15 cellular contexts compared by ENCODE assay signal in the genomic region with DNA sequence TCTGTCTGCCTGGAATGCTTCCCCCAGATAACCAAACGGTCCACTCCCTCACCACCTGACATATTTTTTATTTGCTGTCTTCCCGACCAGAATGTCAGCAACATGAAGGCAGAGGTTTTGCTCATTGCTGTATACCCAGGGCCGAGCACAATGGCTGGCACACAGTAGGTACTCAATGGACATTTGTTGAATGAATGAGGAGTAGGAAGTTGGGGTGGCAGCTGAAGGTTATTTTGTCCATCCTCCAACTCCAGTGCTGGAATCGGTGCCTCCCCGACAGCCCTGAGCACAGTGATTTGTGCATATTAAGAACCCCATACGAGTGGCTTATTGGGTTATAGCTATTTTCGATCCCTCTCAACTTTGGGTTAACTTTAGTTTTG.
DNase-seq lines count a peak whose midpoint lies in the region; ATAC-seq and TF ChIP-seq lines count a peak whose summit lies in the region.
"Had no signal": no experiment of that assay in that cellular context is flagged by ENCODE, and none has a peak within 500 bp of the region (broad histone marks: within the 10 kb centered on the region; RNA-seq: fewer than 3 reads in every experiment).

No MANE protein-coding gene starts in this region.

- H3K27me3 ChIP-seq in DND-41 (ENCODE audit: insufficient read depth, low read length, poor library complexity) = peaks cover 43% of the 10 kb centered on the region
- peaks cover 52% of the 10 kb centered on the region for H3K27me3 ChIP-seq in RWPE2 (ENCODE audit: insufficient read depth, poor library complexity, severe bottlenecking)
- H3K27me3 ChIP-seq in iPS-18a (ENCODE audit: control insufficient read depth, insufficient read depth, low read length) = peaks cover 18% of the 10 kb centered on the region
- no peaks in the 10 kb centered on the region for H3K27me3 ChIP-seq in parathyroid adenoma (ENCODE audit: control insufficient read depth, insufficient read depth, low read length)

- no peak for DNase-seq in DND-41
- DNase-seq in RWPE2 (ENCODE audit: low spot score) = peak; percentile 52
- no peak for DNase-seq in GM13976 (ENCODE audit: low spot score)
- DNase-seq in NOMO-1 (lab: John Stamatoyannopoulos, UW; ENCODE audit: unreplicated experiment in 2 of 2) = no peak
- DNase-seq: activated CD4-positive, alpha-beta T cell treated with anti-CD3 and anti-CD28 coated beads, Interleukin-2, amount 10 ng/mL, durations not matched to agents 7 days and 5 days; AML-193; erythroblast; NCI-H1417 treated with DMSO at 0.1 percent for 48 hours; NCI-H748 treated with DMSO at 0.1 percent for 48 hours; SHP77 treated with DMSO at 0.1 percent for 48 hours; T-helper 1 cell had no signal

- H3K4me1 ChIP-seq in DND-41 (ENCODE audit: insufficient read depth, low read length) (peaks cover 20% of the 10 kb centered on the region), RWPE2 (ENCODE audit: insufficient read depth, poor library complexity, severe bottlenecking) (no peaks in the 10 kb centered on the region), iPS-18a (ENCODE audit: control insufficient read depth, low read depth, low read length) (peaks cover 16% of the 10 kb centered on the region), parathyroid adenoma (peaks cover 39% of the 10 kb centered on the region)

- no peak overlapping the region for H3K4me3 ChIP-seq in DND-41 (ENCODE audit: low read depth in 1 of 2, low read length in 2 of 2)
- no peak overlapping the region for H3K4me3 ChIP-seq in RWPE2 (ENCODE audit: severe bottlenecking)
- H3K4me3 ChIP-seq in iPS-18a (ENCODE audit: low read length) = peak overlapping the region; percentile 79
- H3K4me3 ChIP-seq in parathyroid adenoma (ENCODE audit: low read depth, low read length) = peak overlapping the region; percentile 68

- peak overlapping the region; percentile 99; the same call in 1 of the 2 replicates for H3K4me2 ChIP-seq in DND-41 (ENCODE audit: insufficient read depth, low read length)
- H3K4me2 ChIP-seq in parathyroid adenoma (ENCODE audit: low read length) = peak overlapping the region; percentile 90

- no peak for ATAC-seq in DND-41 (ENCODE audit: insufficient read depth, low read depth)
- no peak for ATAC-seq in RWPE2 (ENCODE audit: low read depth)
- no peak for ATAC-seq in GM19455 (IDR thresholded peaks at IDR 0.05; ENCODE audit: unreplicated experiment)

- in situ Hi-C loops in GM13976 (cut with MboI; ENCODE audit: low sequenced_read_pairs, unreplicated experiment) = loop anchor here (10.0 kb wide), 1 partner anchor 95 kb away; the partner anchor contains the start of gene PDRG1

- H3K36me3 ChIP-seq in DND-41 (ENCODE audit: insufficient read depth, low read length) (no peaks in the 10 kb centered on the region), RWPE2 (ENCODE audit: low read depth) (no peaks in the 10 kb centered on the region), iPS-18a (ENCODE audit: control insufficient read depth, low read depth, low read length) (no peaks in the 10 kb centered on the region), parathyroid adenoma (ENCODE audit: control insufficient read depth, insufficient read depth, low read length) (no peaks in the 10 kb centered on the region)

- H2AFZ ChIP-seq in DND-41 (ENCODE audit: low read depth, low read length) = no peak overlapping the region
- peak overlapping the region; percentile 5 for H2AFZ ChIP-seq in parathyroid adenoma

- H3K9me3 ChIP-seq in DND-41 (ENCODE audit: insufficient read depth, low read length, severe bottlenecking) (no peaks in the 10 kb centered on the region), RWPE2 (ENCODE audit: severe bottlenecking) (no peaks in the 10 kb centered on the region), iPS-18a (ENCODE audit: control insufficient read depth, low read depth, low read length) (no peaks in the 10 kb centered on the region), parathyroid adenoma (ENCODE audit: control insufficient read depth, low read length) (no peaks in the 10 kb centered on the region)

- H3K79me2 ChIP-seq in DND-41 (ENCODE audit: insufficient read depth, low read length) = no peaks in the 10 kb centered on the region
- no peaks in the 10 kb centered on the region for H3K79me2 ChIP-seq in parathyroid adenoma

- H3K9ac ChIP-seq in DND-41 (ENCODE audit: low read depth, low read length) = no peak overlapping the region
- no peak overlapping the region for H3K9ac ChIP-seq in iPS-18a (ENCODE audit: low read length)
- no peak overlapping the region for H3K9ac ChIP-seq in parathyroid adenoma

- TF ChIP-seq CTCF in DND-41 (IDR thresholded peaks at IDR 0.05; ENCODE audit: borderline replicate concordance, extremely low read depth, low read length, poor library complexity, severe bottlenecking) = no peak
- no peak for TF ChIP-seq CTCF in RWPE2 (IDR thresholded peaks at IDR 0.05; ENCODE audit: poor library complexity, severe bottlenecking)
- no peak for TF ChIP-seq CTCF in parathyroid adenoma (IDR thresholded peaks at IDR 0.05)
- TF ChIP-seq CTCF in GM13976 (IDR thresholded peaks at IDR 0.05; ENCODE audit: borderline replicate concordance, control extremely low read depth, extremely low read depth, insufficient read depth, missing control alignments) = no peak

- H3K27ac ChIP-seq in DND-41 (ENCODE audit: low read length) (no peak overlapping the region), RWPE2 (ENCODE audit: poor library complexity, severe bottlenecking) (no peak overlapping the region), iPS-18a (ENCODE audit: low read length) (no peak overlapping the region), parathyroid adenoma (peak overlapping the region; percentile 97)
- H3K27ac ChIP-seq: HL-60 had no signal

- H4K20me1 ChIP-seq in DND-41 (ENCODE audit: insufficient read depth, low read length) = no peaks in the 10 kb centered on the region

Comparison
In these comparisons a context has a peak if more than half of its experiments do, and no peak if none do; other contexts are left out.
1. H3K4me3 ChIP-seq: peak in iPS-18a (single experiment) and parathyroid adenoma (single experiment); none in DND-41 (0 of 2) and RWPE2 (single experiment).